16 cellular contexts compared by ENCODE assay signal in the genomic region with DNA sequence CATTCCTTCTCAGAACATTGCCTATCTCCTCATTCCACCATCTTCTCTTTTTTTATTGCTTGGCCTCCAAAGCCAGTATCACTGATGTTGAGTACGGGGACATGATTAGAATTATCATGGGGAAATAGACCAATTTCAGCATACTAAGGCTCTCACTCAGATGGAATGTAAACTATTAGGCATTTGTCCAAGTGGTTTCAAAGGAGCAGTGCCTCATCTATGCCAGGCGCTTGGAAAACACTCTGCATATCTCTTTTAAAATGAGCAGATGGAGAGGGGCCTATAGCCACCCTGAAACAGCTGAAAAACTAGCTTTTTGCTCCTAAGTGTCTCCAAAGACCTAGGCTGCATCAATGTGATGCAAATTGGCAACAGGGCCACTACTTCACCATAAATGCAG.
DNase-seq lines count a peak whose midpoint lies in the region; ATAC-seq and TF ChIP-seq lines count a peak whose summit lies in the region.
"Had no signal": no experiment of that assay in that cellular context is flagged by ENCODE, and none has a peak within 500 bp of the region (broad histone marks: within the 10 kb centered on the region; RNA-seq: fewer than 3 reads in every experiment).

No MANE protein-coding gene starts in this region.

- no peak overlapping the region for H3K4me3 ChIP-seq in fibroblast of pulmonary artery (replicated peaks; ENCODE audit: low read depth, low read length)
- peak overlapping the region; percentile 22 for H3K4me3 ChIP-seq in skeletal muscle satellite cell (ENCODE audit: low read length)
- H3K4me3 ChIP-seq: body of pancreas, ovary, SJSA1, spleen had no signal

- H3K9me3 ChIP-seq in skeletal muscle satellite cell (replicated peaks; ENCODE audit: low read length): no peaks in the 10 kb centered on the region
- H3K9me3 ChIP-seq: body of pancreas, ovary, SJSA1 had no signal

- H3K27me3 ChIP-seq in skeletal muscle satellite cell (ENCODE audit: control insufficient read depth, insufficient read depth, low read length): no peaks in the 10 kb centered on the region
- H3K27me3 ChIP-seq: body of pancreas, ovary, SJSA1, spleen had no signal

- DNase-seq in GM04503 (ENCODE audit: low read depth): peak; percentile 66
- DNase-seq in fibroblast of pulmonary artery (ENCODE audit: low read depth): peak; percentile 61
- DNase-seq in hippocampal formation (lab: John Stamatoyannopoulos, UW): no peak
- no peak for DNase-seq in substantia nigra (lab: John Stamatoyannopoulos, UW)
- DNase-seq: activated CD4-positive, alpha-beta T cell treated with anti-CD3 and anti-CD28 coated beads, Interleukin-2, amount 50 U/mL, for 4 hours; body of pancreas; effector CD8-positive, alpha-beta T cell; islet precursor cell; midbrain; NCI-H2171 treated with DMSO at 0.1 percent for 48 hours; ovary; spleen had no signal

- TF ChIP-seq CTCF in fibroblast of pulmonary artery (IDR thresholded peaks at IDR 0.05; ENCODE audit: low read length, missing control alignments): no peak

- H3K9ac ChIP-seq in skeletal muscle satellite cell (ENCODE audit: low read depth, low read length): peak overlapping the region; percentile 22

- peaks cover 34% of the 10 kb centered on the region for H3K4me1 ChIP-seq in skeletal muscle satellite cell (ENCODE audit: control insufficient read depth, insufficient read depth, low read length)
- H3K4me1 ChIP-seq: body of pancreas, SJSA1, spleen had no signal

- ATAC-seq in SK-N-SH treated with all-trans-retinoic acid at 6 μM for 48 hours (peak; percentile 93), HG02588 (IDR thresholded peaks at IDR 0.05; ENCODE audit: unreplicated experiment) (no peak)
- ATAC-seq: body of pancreas had no signal

- no peak overlapping the region for H3K27ac ChIP-seq in substantia nigra (ENCODE audit: low read depth, low read length, poor library complexity, severe bottlenecking)
- H3K27ac ChIP-seq: body of pancreas, ovary, SJSA1, spleen had no signal

- H3K36me3 ChIP-seq in skeletal muscle satellite cell (ENCODE audit: insufficient read depth, low read length): no peaks in the 10 kb centered on the region
- H3K36me3 ChIP-seq: ovary, SJSA1, spleen had no signal

- no peak overlapping the region for H3K4me2 ChIP-seq in skeletal muscle satellite cell (ENCODE audit: low read length)

TF ChIP-seq in SK-N-SH treated with all-trans-retinoic acid at 6 μM for 48 hours, 23 proteins besides CTCF, POLR2A, EP300 and RAD21:
- TF ChIP-seq, protein P1, sequence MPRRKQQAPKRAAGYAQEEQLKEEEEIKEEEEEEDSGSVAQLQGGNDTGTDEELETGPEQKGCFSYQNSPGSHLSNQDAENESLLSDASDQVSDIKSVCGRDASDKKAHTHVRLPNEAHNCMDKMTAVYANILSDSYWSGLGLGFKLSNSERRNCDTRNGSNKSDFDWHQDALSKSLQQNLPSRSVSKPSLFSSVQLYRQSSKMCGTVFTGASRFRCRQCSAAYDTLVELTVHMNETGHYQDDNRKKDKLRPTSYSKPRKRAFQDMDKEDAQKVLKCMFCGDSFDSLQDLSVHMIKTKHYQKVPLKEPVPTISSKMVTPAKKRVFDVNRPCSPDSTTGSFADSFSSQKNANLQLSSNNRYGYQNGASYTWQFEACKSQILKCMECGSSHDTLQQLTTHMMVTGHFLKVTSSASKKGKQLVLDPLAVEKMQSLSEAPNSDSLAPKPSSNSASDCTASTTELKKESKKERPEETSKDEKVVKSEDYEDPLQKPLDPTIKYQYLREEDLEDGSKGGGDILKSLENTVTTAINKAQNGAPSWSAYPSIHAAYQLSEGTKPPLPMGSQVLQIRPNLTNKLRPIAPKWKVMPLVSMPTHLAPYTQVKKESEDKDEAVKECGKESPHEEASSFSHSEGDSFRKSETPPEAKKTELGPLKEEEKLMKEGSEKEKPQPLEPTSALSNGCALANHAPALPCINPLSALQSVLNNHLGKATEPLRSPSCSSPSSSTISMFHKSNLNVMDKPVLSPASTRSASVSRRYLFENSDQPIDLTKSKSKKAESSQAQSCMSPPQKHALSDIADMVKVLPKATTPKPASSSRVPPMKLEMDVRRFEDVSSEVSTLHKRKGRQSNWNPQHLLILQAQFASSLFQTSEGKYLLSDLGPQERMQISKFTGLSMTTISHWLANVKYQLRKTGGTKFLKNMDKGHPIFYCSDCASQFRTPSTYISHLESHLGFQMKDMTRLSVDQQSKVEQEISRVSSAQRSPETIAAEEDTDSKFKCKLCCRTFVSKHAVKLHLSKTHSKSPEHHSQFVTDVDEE (CRISPR knock-in tag; IDR thresholded peaks at IDR 0.05): no peak
- no peak for TF ChIP-seq ESRRG (CRISPR knock-in tag; IDR thresholded peaks at IDR 0.05)
- no peak for TF ChIP-seq RARB (CRISPR knock-in tag; IDR thresholded peaks at IDR 0.05)
- no peak for TF ChIP-seq ZNF8 (CRISPR knock-in tag; IDR thresholded peaks at IDR 0.05)
- no peak for TF ChIP-seq OSR1 (CRISPR knock-in tag; IDR thresholded peaks at IDR 0.05)
- TF ChIP-seq ISL1 (CRISPR knock-in tag; IDR thresholded peaks at IDR 0.05): no peak
- no peak for TF ChIP-seq ZFP3 (CRISPR knock-in tag; IDR thresholded peaks at IDR 0.05)
- no peak for TF ChIP-seq GLIS3 (CRISPR knock-in tag; IDR thresholded peaks at IDR 0.05)
- no peak for TF ChIP-seq PATZ1 (CRISPR knock-in tag; IDR thresholded peaks at IDR 0.05; ENCODE audit: borderline replicate concordance)
- no peak for TF ChIP-seq CREB5 (CRISPR knock-in tag; IDR thresholded peaks at IDR 0.05; ENCODE audit: low read depth)
- no peak for TF ChIP-seq CSRNP3 (CRISPR knock-in tag; IDR thresholded peaks at IDR 0.05)
- TF ChIP-seq ZFP30 (CRISPR knock-in tag; IDR thresholded peaks at IDR 0.05): no peak
- TF ChIP-seq PPARA (CRISPR knock-in tag; IDR thresholded peaks at IDR 0.05; ENCODE audit: borderline replicate concordance): no peak
- no peak for TF ChIP-seq SNAI2 (CRISPR knock-in tag; IDR thresholded peaks at IDR 0.05)
TF ChIP-seq in SK-N-SH treated with all-trans-retinoic acid at 6 μM for 48 hours: peak in this region for 0.

Comparison
In these comparisons a context has a peak if more than half of its experiments do, and no peak if none do; other contexts are left out.
1. DNase-seq: peak in GM04503 (single experiment) and fibroblast of pulmonary artery (single experiment); none in hippocampal formation (0 of 2) and substantia nigra (0 of 49).